15 cellular contexts compared by ENCODE assay signal in genomic region chr7:1814089-1814811, GRCh38.
DNase-seq lines count a peak whose midpoint lies in the region; ATAC-seq and TF ChIP-seq lines count a peak whose summit lies in the region.
"Had no signal": no experiment of that assay in that cellular context is flagged by ENCODE, and none has a peak within 500 bp of the region (broad histone marks: within the 10 kb centered on the region; RNA-seq: fewer than 3 reads in every experiment).

No MANE protein-coding gene starts in this region.

- TF ChIP-seq CTCF in HEK293 (tag by site-specific recombination; IDR thresholded peaks at IDR 0.05) (no peak), psoas muscle (IDR thresholded peaks at IDR 0.05) (no peak)

- H3K27me3 ChIP-seq in psoas muscle (ENCODE audit: insufficient read depth in 3 of 3, low read length in 2 of 3) = peaks cover 0 to 3% (median 0%) of the 10 kb centered on the region in 3 donors

- no peaks in the 10 kb centered on the region for H3K9me3 Mint-ChIP-seq in stimulated activated memory B cell treated with anti-CD40 and anti-IgM and Interleukin-4, amounts not matched to agents 10 μg/mL and 1 μg/mL and 100 μg/mL, for 72 hours

- no peaks in the 10 kb centered on the region for H3K9me3 ChIP-seq in HEK293 (ENCODE audit: control insufficient read depth, insufficient read depth, low read depth, low read length)
- no peaks in the 10 kb centered on the region for H3K9me3 ChIP-seq in psoas muscle

- no peaks in the 10 kb centered on the region for H3K27me3 Mint-ChIP-seq in stimulated activated memory B cell treated with anti-CD40 and anti-IgM and Interleukin-4, amounts not matched to agents 10 μg/mL and 1 μg/mL and 100 μg/mL, for 72 hours

- H3K4me3 ChIP-seq in HEK293 (ENCODE audit: low read depth, low read length) (no peak overlapping the region), psoas muscle (no peak overlapping the region)

- H3K36me3 ChIP-seq in HEK293 (ENCODE audit: control insufficient read depth in 2 of 2, insufficient read depth in 1 of 2, low read length in 2 of 2) = no peaks in the 10 kb centered on the region
- H3K36me3 ChIP-seq in psoas muscle (ENCODE audit: insufficient read depth in 1 of 2, low read depth in 1 of 2) = no peaks in the 10 kb centered on the region

- H3K4me1 Mint-ChIP-seq in stimulated activated memory B cell treated with anti-CD40 and anti-IgM and Interleukin-4, amounts not matched to agents 10 μg/mL and 1 μg/mL and 100 μg/mL, for 72 hours = peaks cover 21% of the 10 kb centered on the region

- DNase-seq in NCI-H82 (lab: John Stamatoyannopoulos, UW) (peak; percentile 20), NCI-H82 treated with DMSO at 0.1 percent for 48 hours (lab: John Stamatoyannopoulos, UW; ENCODE audit: unreplicated experiment) (no peak), islet precursor cell (peak; percentile 48), NCI-H1105 (lab: John Stamatoyannopoulos, UW) (no peak), psoas muscle (no peak)
- DNase-seq: GF-D8, MM.1S, NCI-H1417 treated with DMSO at 0.1 percent for 48 hours, NCI-H2029 had no signal

- no peak for ATAC-seq in stimulated activated memory B cell treated with anti-CD40 and anti-IgM and Interleukin-4, amounts not matched to agents 10 μg/mL and 1 μg/mL and 100 μg/mL, for 72 hours
- no peak for ATAC-seq in psoas muscle
- no peak for ATAC-seq in HG03108 (IDR thresholded peaks at IDR 0.05; ENCODE audit: unreplicated experiment)

- CTCF ChIA-PET in HEK293 (lab: Yijun Ruan, JAX) = no interaction called here

- H3K27ac ChIP-seq in HEK293 (ENCODE audit: extremely low read depth, low read depth, low read length) (no peak overlapping the region), psoas muscle (no peak overlapping the region)
- H3K27ac ChIP-seq: 22Rv1, KMS-11, RWPE1 had no signal

- POLR2A ChIA-PET in HEK293 (lab: Yijun Ruan, JAX) = no interaction called here

- intact Hi-C loops in psoas muscle (cut with DNase I) = loop anchor here (10.0 kb wide), 1 partner anchor 391 kb away; no protein-coding TSS in a partner anchor

- H3K36me3 Mint-ChIP-seq in stimulated activated memory B cell treated with anti-CD40 and anti-IgM and Interleukin-4, amounts not matched to agents 10 μg/mL and 1 μg/mL and 100 μg/mL, for 72 hours = peaks cover 10% of the 10 kb centered on the region

- H3K4me3 Mint-ChIP-seq in stimulated activated memory B cell treated with anti-CD40 and anti-IgM and Interleukin-4, amounts not matched to agents 10 μg/mL and 1 μg/mL and 100 μg/mL, for 72 hours = no peak overlapping the region

- WGBS in psoas muscle, 3 donors = 91 to 93% (median 92%) methylated on average over 21 to 22 of the region's 22 CpGs

- H3K4me1 ChIP-seq in HEK293 (ENCODE audit: control insufficient read depth, insufficient read depth, low read length) (no peaks in the 10 kb centered on the region), psoas muscle (peaks cover 11% of the 10 kb centered on the region)

- peak overlapping the region; percentile 63 for H3K27ac Mint-ChIP-seq in stimulated activated memory B cell treated with anti-CD40 and anti-IgM and Interleukin-4, amounts not matched to agents 10 μg/mL and 1 μg/mL and 100 μg/mL, for 72 hours

TF ChIP-seq in HEK293, 187 proteins besides CTCF, POLR2A, EP300 and RAD21:
- no peak for TF ChIP-seq YY2 (tag by site-specific recombination; IDR thresholded peaks at IDR 0.05)
- peak; percentile 47; the same call in 1 of the 2 replicates for TF ChIP-seq ZFP69B (tag by site-specific recombination; IDR thresholded peaks at IDR 0.05)

Comparison
In these comparisons a context has a peak if more than half of its experiments do, and no peak if none do; other contexts are left out.
1. DNase-seq: peak in NCI-H82 (single experiment) and islet precursor cell (single experiment); none in NCI-H82 treated with DMSO at 0.1 percent for 48 hours (single experiment), NCI-H1105 (single experiment) and psoas muscle (0 of 2).